23 cellular contexts compared by ENCODE assay signal in genomic region chr16:86379505-86379846, GRCh38.
DNase-seq lines count a peak whose midpoint lies in the region; FAIRE-seq and TF ChIP-seq lines count a peak whose summit lies in the region.
"Had no signal": no experiment of that assay in that cellular context is flagged by ENCODE, and none has a peak within 500 bp of the region (broad histone marks: within the 10 kb centered on the region; RNA-seq: fewer than 3 reads in every experiment).

No MANE protein-coding gene starts in this region.

- no peaks in the 10 kb centered on the region for H3K36me3 ChIP-seq in BLaER1 treated with 17β-estradiol and CSF1 and Interleukin-3, amounts not matched to agents 10 nM and 100 nM
- H3K36me3 ChIP-seq: HAP-1, heart right ventricle, Peyer's patch, SJSA1, spleen, transverse colon had no signal

- DNase-seq in M059J (ENCODE audit: low read depth) (peak; percentile 85), astrocyte of the spinal cord (ENCODE audit: low read depth, low spot score) (peak; percentile 49), posterior vena cava (ENCODE audit: low spot score) (peak; percentile 79), RKO (ENCODE audit: low spot score) (no peak), H54 (ENCODE audit: insufficient read length, low spot score) (no peak), middle frontal gyrus (ENCODE audit: extremely low spot score, low spot score) (no peak)
- DNase-seq: activated CD4-positive, CD25-positive, alpha-beta regulatory T cell treated with anti-CD3 and anti-CD28 coated beads, Interleukin-2, amount 50 U/mL, for 72 hours; activated CD8-positive, alpha-beta T cell treated with anti-CD3 and anti-CD28 coated beads for 36 hours; CD4-positive, CD25-positive, alpha-beta regulatory T cell; foreskin keratinocyte; heart right ventricle; NCI-H1105 treated with DMSO at 0.1 percent for 48 hours; NCI-H2029 treated with DMSO at 0.1 percent for 48 hours; NCI-H526; Peyer's patch; spleen; T-helper 1 cell; transverse colon had no signal

- intact Hi-C loops in posterior vena cava (cut with DNase I), result no loop called here

- TF ChIP-seq POLR2A in H54 (IDR thresholded peaks at IDR 0.05; ENCODE audit: low read depth, low read length), result no peak

- FAIRE-seq in H54 (lab: Jason Lieb, UNC), result no peak
- FAIRE-seq: D721Med, TTC549 had no signal

- no peak overlapping the region for H3K9ac ChIP-seq in BLaER1 treated with 17β-estradiol and CSF1 and Interleukin-3, amounts not matched to agents 10 nM and 100 nM

- H3K4me1 ChIP-seq in BLaER1 treated with 17β-estradiol and CSF1 and Interleukin-3, amounts not matched to agents 10 nM and 100 nM, result peaks cover 21 to 65% (median 42%) of the 10 kb centered on the region in 10 experiments
- H3K4me1 ChIP-seq: foreskin keratinocyte, Peyer's patch had no signal

- no peak overlapping the region for H3K27ac ChIP-seq in BLaER1 treated with 17β-estradiol and CSF1 and Interleukin-3, amounts not matched to agents 10 nM and 100 nM
- H3K27ac ChIP-seq: foreskin keratinocyte, heart right ventricle, SJSA1, spleen, transverse colon had no signal

- H3K4me2 ChIP-seq in BLaER1 treated with 17β-estradiol and CSF1 and Interleukin-3, amounts not matched to agents 10 nM and 100 nM, result peak overlapping the region; percentile 34 to 77 (median 71)

- no peaks in the 10 kb centered on the region for H4K20me1 ChIP-seq in BLaER1 treated with 17β-estradiol and CSF1 and Interleukin-3, amounts not matched to agents 10 nM and 100 nM

- H3K27me3 ChIP-seq in BLaER1 treated with 17β-estradiol and CSF1 and Interleukin-3, amounts not matched to agents 10 nM and 100 nM, result no peaks in the 10 kb centered on the region
- H3K27me3 ChIP-seq: foreskin keratinocyte, Peyer's patch, SJSA1, transverse colon had no signal

- no peak for TF ChIP-seq CTCF in astrocyte of the spinal cord (IDR thresholded peaks at IDR 0.05; ENCODE audit: low read depth, low read length)

- no peak overlapping the region for H3K4me3 ChIP-seq in BLaER1 treated with 17β-estradiol and CSF1 and Interleukin-3, amounts not matched to agents 10 nM and 100 nM
- no peak overlapping the region for H3K4me3 ChIP-seq in astrocyte of the spinal cord (ENCODE audit: low read depth, low read length)
- H3K4me3 ChIP-seq: HAP-1, heart right ventricle, Peyer's patch, SJSA1, spleen, transverse colon had no signal

- in situ Hi-C loops in astrocyte of the spinal cord (cut with HindIII; ENCODE audit: low sequenced_read_pairs), result no loop called here

- peaks cover 4 to 7% (median 5%) of the 10 kb centered on the region in 11 experiments; a peak in 21 of 22 replicates for H3K9me3 ChIP-seq in BLaER1 treated with 17β-estradiol and CSF1 and Interleukin-3, amounts not matched to agents 10 nM and 100 nM (replicated peaks in 1 of 11)
- H3K9me3 ChIP-seq: HAP-1, Peyer's patch had no signal

Comparison
In these comparisons a context has a peak if more than half of its experiments do, and no peak if none do; other contexts are left out.
1. DNase-seq: peak in M059J (single experiment), astrocyte of the spinal cord (single experiment) and posterior vena cava (single experiment); none in RKO (single experiment), H54 (single experiment) and middle frontal gyrus (single experiment).